1 cellular context compared by ENCODE assay signal in the genomic region with DNA sequence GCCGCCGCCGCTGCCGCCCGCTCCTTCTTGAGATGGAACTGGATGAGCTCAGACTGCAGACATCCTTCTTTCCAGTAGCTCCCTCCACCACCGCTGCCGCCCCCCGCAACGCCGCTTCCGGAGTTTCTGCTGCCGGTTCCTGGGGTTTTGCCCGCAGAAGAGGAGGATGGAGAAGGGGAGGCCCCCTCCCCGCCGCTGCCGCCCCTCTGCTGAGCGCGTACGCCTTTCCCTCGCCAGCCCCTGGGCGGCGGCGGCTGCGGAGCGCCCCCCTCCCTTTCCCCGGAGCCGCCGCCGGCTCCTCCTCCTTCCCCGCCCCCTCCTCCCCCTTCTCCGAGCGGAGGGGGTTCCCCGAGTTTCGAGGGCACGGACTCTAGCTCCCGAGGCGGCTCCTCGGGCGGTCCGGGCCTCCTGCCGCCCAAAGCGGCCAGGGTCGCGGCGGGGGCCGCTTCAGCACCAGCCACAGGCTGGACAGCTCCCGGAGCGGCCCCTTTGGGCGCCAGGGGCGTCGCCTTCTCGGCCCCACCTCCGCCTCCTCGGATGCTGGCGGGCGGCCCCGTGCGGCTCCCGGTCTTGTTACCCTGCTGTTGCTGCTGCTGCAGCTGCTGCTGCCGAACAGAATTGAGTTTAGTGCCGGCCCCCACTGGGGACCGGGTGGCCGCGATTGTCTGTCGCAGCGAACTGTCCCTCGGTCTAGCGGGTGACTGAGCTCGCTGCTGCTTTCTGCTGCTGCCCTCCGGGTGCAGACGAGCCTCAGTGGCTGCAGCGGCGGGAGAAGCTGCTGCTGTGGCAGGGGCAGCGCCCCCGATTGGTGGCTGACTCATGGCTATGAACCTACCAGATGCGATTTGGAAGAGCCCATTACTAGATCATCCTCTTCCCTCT.
TF ChIP-seq lines count a peak whose summit lies in the region.

No MANE protein-coding gene starts in this region.

TF ChIP-seq in K562, 482 proteins besides CTCF, POLR2A, EP300 and RAD21 (continued from another document and continues in another):
- TF ChIP-seq, protein P1, sequence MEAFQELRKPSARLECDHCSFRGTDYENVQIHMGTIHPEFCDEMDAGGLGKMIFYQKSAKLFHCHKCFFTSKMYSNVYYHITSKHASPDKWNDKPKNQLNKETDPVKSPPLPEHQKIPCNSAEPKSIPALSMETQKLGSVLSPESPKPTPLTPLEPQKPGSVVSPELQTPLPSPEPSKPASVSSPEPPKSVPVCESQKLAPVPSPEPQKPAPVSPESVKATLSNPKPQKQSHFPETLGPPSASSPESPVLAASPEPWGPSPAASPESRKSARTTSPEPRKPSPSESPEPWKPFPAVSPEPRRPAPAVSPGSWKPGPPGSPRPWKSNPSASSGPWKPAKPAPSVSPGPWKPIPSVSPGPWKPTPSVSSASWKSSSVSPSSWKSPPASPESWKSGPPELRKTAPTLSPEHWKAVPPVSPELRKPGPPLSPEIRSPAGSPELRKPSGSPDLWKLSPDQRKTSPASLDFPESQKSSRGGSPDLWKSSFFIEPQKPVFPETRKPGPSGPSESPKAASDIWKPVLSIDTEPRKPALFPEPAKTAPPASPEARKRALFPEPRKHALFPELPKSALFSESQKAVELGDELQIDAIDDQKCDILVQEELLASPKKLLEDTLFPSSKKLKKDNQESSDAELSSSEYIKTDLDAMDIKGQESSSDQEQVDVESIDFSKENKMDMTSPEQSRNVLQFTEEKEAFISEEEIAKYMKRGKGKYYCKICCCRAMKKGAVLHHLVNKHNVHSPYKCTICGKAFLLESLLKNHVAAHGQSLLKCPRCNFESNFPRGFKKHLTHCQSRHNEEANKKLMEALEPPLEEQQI (IDR thresholded peaks at IDR 0.05): 0 out of 2 replicates have a peak, but pooled peaks have one; percentile 16
- TF ChIP-seq, protein P2, sequence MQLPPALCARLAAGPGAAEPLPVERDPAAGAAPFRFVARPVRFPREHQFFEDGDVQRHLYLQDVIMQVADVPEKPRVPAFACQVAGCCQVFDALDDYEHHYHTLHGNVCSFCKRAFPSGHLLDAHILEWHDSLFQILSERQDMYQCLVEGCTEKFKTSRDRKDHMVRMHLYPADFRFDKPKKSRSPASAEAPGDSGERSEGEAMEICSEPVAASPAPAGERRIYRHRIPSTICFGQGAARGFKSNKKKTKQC (CRISPR knock-in tag; IDR thresholded peaks at IDR 0.05): 0 out of 2 replicates have a peak, but pooled peaks have one; percentile 65
- no peak for TF ChIP-seq ZNF184 (CRISPR knock-in tag; IDR thresholded peaks at IDR 0.05)
- no peak for TF ChIP-seq PURB (CRISPR knock-in tag; IDR thresholded peaks at IDR 0.05; ENCODE audit: low read depth)
- no peak for TF ChIP-seq PHF20 (IDR thresholded peaks at IDR 0.05; ENCODE audit: partially characterized antibody)
- TF ChIP-seq FOXK1 (CRISPR knock-in tag; IDR thresholded peaks at IDR 0.05; ENCODE audit: borderline replicate concordance): no peak
- no peak for TF ChIP-seq HLTF (IDR thresholded peaks at IDR 0.05)
- no peak for TF ChIP-seq PRMT5 (CRISPR knock-in tag; IDR thresholded peaks at IDR 0.05)
- no peak for TF ChIP-seq HMG20A (CRISPR knock-in tag; conservative IDR thresholded peaks at IDR 0.05)
- TF ChIP-seq SAP30 (IDR thresholded peaks at IDR 0.05; ENCODE audit: borderline replicate concordance, insufficient read depth, low read depth, low read length, poor library complexity, severe bottlenecking): no peak
- TF ChIP-seq FOXA3 (CRISPR knock-in tag; conservative IDR thresholded peaks at IDR 0.05 in 1 of 2, IDR thresholded peaks at IDR 0.05 in 1 of 2): no peak
- no peak for TF ChIP-seq TCF3 (CRISPR knock-in tag; IDR thresholded peaks at IDR 0.05)
- no peak for TF ChIP-seq AFF1 (IDR thresholded peaks at IDR 0.05; ENCODE audit: low read depth in 1 of 2, partially characterized antibody in 2 of 2)
- peak; percentile 96 for TF ChIP-seq ZBTB7A (IDR thresholded peaks at IDR 0.05; ENCODE audit: borderline replicate concordance, control insufficient read depth, low read depth, low read length)
- no peak for TF ChIP-seq SIRT6 (IDR thresholded peaks at IDR 0.05; ENCODE audit: low read depth, low read length)
- no peak for TF ChIP-seq SIX5 (IDR thresholded peaks at IDR 0.05; ENCODE audit: borderline replicate concordance in 1 of 2, insufficient read depth in 1 of 2, low read depth in 1 of 2, low read length in 2 of 2)
- TF ChIP-seq CTCFL (IDR thresholded peaks at IDR 0.05; ENCODE audit: borderline replicate concordance, insufficient read depth, low read depth, low read length, poor library complexity, severe bottlenecking): no peak
- no peak for TF ChIP-seq NRF1 (conservative IDR thresholded peaks at IDR 0.05 in 1 of 2, IDR thresholded peaks at IDR 0.05 in 1 of 2)
- TF ChIP-seq PCBP1 (IDR thresholded peaks at IDR 0.05; ENCODE audit: low read depth, low read length, poor library complexity, severe bottlenecking): peak; percentile 68
- no peak for TF ChIP-seq CHCHD3 (CRISPR knock-in tag; IDR thresholded peaks at IDR 0.05)
- TF ChIP-seq, protein P3, sequence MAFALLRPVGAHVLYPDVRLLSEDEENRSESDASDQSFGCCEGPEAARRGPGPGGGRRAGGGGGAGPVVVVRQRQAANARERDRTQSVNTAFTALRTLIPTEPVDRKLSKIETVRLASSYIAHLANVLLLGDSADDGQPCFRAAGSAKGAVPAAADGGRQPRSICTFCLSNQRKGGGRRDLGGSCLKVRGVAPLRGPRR (CRISPR knock-in tag; IDR thresholded peaks at IDR 0.05): no peak
- no peak for TF ChIP-seq CCAR2 (IDR thresholded peaks at IDR 0.05; ENCODE audit: low read depth, low read length)
- no peak for TF ChIP-seq KLF16 (IDR thresholded peaks at IDR 0.05)
- TF ChIP-seq, protein P4, sequence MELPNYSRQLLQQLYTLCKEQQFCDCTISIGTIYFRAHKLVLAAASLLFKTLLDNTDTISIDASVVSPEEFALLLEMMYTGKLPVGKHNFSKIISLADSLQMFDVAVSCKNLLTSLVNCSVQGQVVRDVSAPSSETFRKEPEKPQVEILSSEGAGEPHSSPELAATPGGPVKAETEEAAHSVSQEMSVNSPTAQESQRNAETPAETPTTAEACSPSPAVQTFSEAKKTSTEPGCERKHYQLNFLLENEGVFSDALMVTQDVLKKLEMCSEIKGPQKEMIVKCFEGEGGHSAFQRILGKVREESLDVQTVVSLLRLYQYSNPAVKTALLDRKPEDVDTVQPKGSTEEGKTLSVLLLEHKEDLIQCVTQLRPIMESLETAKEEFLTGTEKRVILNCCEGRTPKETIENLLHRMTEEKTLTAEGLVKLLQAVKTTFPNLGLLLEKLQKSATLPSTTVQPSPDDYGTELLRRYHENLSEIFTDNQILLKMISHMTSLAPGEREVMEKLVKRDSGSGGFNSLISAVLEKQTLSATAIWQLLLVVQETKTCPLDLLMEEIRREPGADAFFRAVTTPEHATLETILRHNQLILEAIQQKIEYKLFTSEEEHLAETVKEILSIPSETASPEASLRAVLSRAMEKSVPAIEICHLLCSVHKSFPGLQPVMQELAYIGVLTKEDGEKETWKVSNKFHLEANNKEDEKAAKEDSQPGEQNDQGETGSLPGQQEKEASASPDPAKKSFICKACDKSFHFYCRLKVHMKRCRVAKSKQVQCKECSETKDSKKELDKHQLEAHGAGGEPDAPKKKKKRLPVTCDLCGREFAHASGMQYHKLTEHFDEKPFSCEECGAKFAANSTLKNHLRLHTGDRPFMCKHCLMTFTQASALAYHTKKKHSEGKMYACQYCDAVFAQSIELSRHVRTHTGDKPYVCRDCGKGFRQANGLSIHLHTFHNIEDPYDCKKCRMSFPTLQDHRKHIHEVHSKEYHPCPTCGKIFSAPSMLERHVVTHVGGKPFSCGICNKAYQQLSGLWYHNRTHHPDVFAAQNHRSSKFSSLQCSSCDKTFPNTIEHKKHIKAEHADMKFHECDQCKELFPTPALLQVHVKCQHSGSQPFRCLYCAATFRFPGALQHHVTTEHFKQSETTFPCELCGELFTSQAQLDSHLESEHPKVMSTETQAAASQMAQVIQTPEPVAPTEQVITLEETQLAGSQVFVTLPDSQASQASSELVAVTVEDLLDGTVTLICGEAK (IDR thresholded peaks at IDR 0.05): no peak
- TF ChIP-seq, protein P4 (CRISPR knock-in tag; IDR thresholded peaks at IDR 0.05): no peak
- no peak for TF ChIP-seq GABPB2 (CRISPR knock-in tag; conservative IDR thresholded peaks at IDR 0.05)
- no peak for TF ChIP-seq MLX (CRISPR knock-in tag; conservative IDR thresholded peaks at IDR 0.05)
- TF ChIP-seq DPF2 (IDR thresholded peaks at IDR 0.05): no peak
- TF ChIP-seq EHMT2 (IDR thresholded peaks at IDR 0.05): peak; percentile 89
- TF ChIP-seq ZNF780A (CRISPR knock-in tag; IDR thresholded peaks at IDR 0.05): no peak
- no peak for TF ChIP-seq HMBOX1 (IDR thresholded peaks at IDR 0.05)
